37 cellular contexts compared by ENCODE assay signal in the genomic region with DNA sequence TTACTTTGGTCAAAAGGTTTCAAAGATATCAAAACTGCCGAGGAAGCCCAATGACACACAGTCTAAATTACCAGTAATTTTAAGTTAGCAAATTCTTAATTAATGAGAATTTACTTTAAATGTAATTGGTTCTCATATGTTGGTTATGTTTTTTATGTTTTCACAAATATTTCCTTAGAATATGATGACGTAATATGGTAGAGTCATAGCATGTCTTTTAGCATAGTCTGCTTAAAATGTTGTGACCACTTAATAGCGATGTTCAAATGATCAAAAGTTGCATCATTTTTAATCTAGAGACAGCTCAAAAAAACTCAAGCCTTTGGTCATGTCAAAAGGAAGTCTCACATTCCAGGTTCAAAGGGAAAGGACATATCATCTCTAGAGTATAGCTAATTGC.
"Had no signal": no experiment of that assay in that cellular context is flagged by ENCODE, and none has a peak within 500 bp of the region (broad histone marks: within the 10 kb centered on the region; RNA-seq: fewer than 3 reads in every experiment).

No MANE protein-coding gene starts in this region.

- ATAC-seq: activated CD8-positive, alpha-beta T cell treated with anti-CD3 and anti-CD28 coated beads for 36 hours; activated naive CD4-positive, alpha-beta T cell treated with anti-CD3 and anti-CD28 coated beads, Interleukin-2, amount 50 U/mL, for 72 hours; activated T-cell treated with anti-CD3 and anti-CD28 coated beads, Interleukin-2, amount 50 U/mL, for 4 hours; activated T-cell treated with anti-CD3 and anti-CD28 coated beads, Interleukin-2, amount 50 U/mL, for 72 hours; activated T-helper 17 cell treated with anti-CD3 and anti-CD28 coated beads, Interleukin-2, amount 50 U/mL, for 72 hours had no signal

- H3K27me3 ChIP-seq: adrenal gland, ascending aorta, cardiac muscle cell had no signal

- H3K4me3 Mint-ChIP-seq: activated B cell treated with CpG ODN at 0.5 μM for 24 hours; activated CD4-positive, alpha-beta memory T cell treated with anti-CD3 and anti-CD28 coated beads for 36 hours; activated CD4-positive, alpha-beta T cell treated with anti-CD3 and anti-CD28 coated beads, Interleukin-2, amount 10 ng/mL, durations not matched to agents 24 days and 14 days; activated CD8-positive, alpha-beta T cell treated with anti-CD3 and anti-CD28 coated beads for 36 hours; activated naive CD4-positive, alpha-beta T cell treated with anti-CD3 and anti-CD28 coated beads for 36 hours; activated naive CD8-positive, alpha-beta T cell treated with anti-CD3 and anti-CD28 coated beads for 36 hours; activated T-cell treated with anti-CD3 and anti-CD28 coated beads, Interleukin-2, amount 50 U/mL, for 4 hours; activated T-cell treated with anti-CD3 and anti-CD28 coated beads, Interleukin-2, amount 50 U/mL, for 72 hours; activated T-helper 1 cell treated with anti-CD3 and anti-CD28 coated beads, Interleukin-12 subunit alpha, Interleukin-12 subunit beta, Interleukin-2, Interleukin-4 antibody, amounts not matched to agents 30 ng/mL and 10 ng/mL and 1 ng/mL, durations not matched to agents 14 hours and 24 hours and 36 hours; activated T-helper 17 cell treated with anti-CD3 and anti-CD28 coated beads, Interleukin-2, amount 50 U/mL, for 72 hours; brain; central memory CD8-positive, alpha-beta T cell; T-helper 1 cell treated with Interleukin-12 subunit alpha and Interleukin-12 subunit beta and Interleukin-4 antibody, amounts not matched to agents 30 μg/mL and 1 μg/mL, for 36 hours; T-helper 2 cell treated with Interferon-gamma antibody and Interleukin-4, amounts not matched to agents 5 μg/mL and 100 μg/mL, for 36 hours had no signal

- FAIRE-seq: bronchial epithelial cell, TTC549 had no signal

- H3K27me3 Mint-ChIP-seq: activated B cell treated with CpG ODN at 0.5 μM for 24 hours; activated CD4-positive, alpha-beta memory T cell treated with anti-CD3 and anti-CD28 coated beads for 36 hours; activated CD4-positive, alpha-beta T cell treated with anti-CD3 and anti-CD28 coated beads, Interleukin-2, amount 10 ng/mL, durations not matched to agents 24 days and 14 days; activated CD8-positive, alpha-beta T cell treated with anti-CD3 and anti-CD28 coated beads for 36 hours; activated naive CD8-positive, alpha-beta T cell treated with anti-CD3 and anti-CD28 coated beads for 36 hours; activated T-helper 17 cell treated with anti-CD3 and anti-CD28 coated beads, Interleukin-2, amount 50 U/mL, for 72 hours; central memory CD8-positive, alpha-beta T cell had no signal

- H3K4me1 Mint-ChIP-seq: activated B cell treated with CpG ODN at 0.5 μM for 24 hours; activated CD4-positive, alpha-beta T cell treated with anti-CD3 and anti-CD28 coated beads, Interleukin-2, amount 10 ng/mL, durations not matched to agents 24 days and 14 days; activated naive CD8-positive, alpha-beta T cell treated with anti-CD3 and anti-CD28 coated beads for 36 hours; activated T-helper 17 cell treated with anti-CD3 and anti-CD28 coated beads, Interleukin-2, amount 50 U/mL, for 72 hours; central memory CD8-positive, alpha-beta T cell had no signal

- H3K27ac Mint-ChIP-seq: activated B cell treated with CpG ODN at 0.5 μM for 24 hours; activated CD4-positive, alpha-beta memory T cell treated with anti-CD3 and anti-CD28 coated beads for 36 hours; activated CD4-positive, alpha-beta T cell treated with anti-CD3 and anti-CD28 coated beads, Interleukin-2, amount 10 ng/mL, durations not matched to agents 24 days and 14 days; activated CD8-positive, alpha-beta T cell treated with anti-CD3 and anti-CD28 coated beads for 36 hours; activated naive CD4-positive, alpha-beta T cell treated with anti-CD3 and anti-CD28 coated beads for 36 hours; activated naive CD4-positive, alpha-beta T cell treated with anti-CD3 and anti-CD28 coated beads, Interleukin-2, amount 50 U/mL, for 72 hours; activated naive CD8-positive, alpha-beta T cell treated with anti-CD3 and anti-CD28 coated beads for 36 hours; activated T-cell treated with anti-CD3 and anti-CD28 coated beads, Interleukin-2, amount 50 U/mL, for 72 hours; activated T-helper 1 cell treated with anti-CD3 and anti-CD28 coated beads, Interleukin-12 subunit alpha, Interleukin-12 subunit beta, Interleukin-2, Interleukin-4 antibody, amounts not matched to agents 30 ng/mL and 10 ng/mL and 1 ng/mL, durations not matched to agents 14 hours and 24 hours and 36 hours; activated T-helper 17 cell treated with anti-CD3 and anti-CD28 coated beads, Interleukin-2, amount 50 U/mL, for 72 hours; brain; T-helper 1 cell treated with Interleukin-12 subunit alpha and Interleukin-12 subunit beta and Interleukin-4 antibody, amounts not matched to agents 30 μg/mL and 1 μg/mL, for 36 hours; T-helper 2 cell treated with Interferon-gamma antibody and Interleukin-4, amounts not matched to agents 5 μg/mL and 100 μg/mL, for 36 hours had no signal

- H3K27ac ChIP-seq: adrenal gland, ascending aorta, cardiac muscle cell, VCaP had no signal

- H3K4me1 ChIP-seq: adrenal gland, ascending aorta had no signal

- DNase-seq: activated B cell treated with CpG ODN at 0.5 μM for 24 hours; activated CD4-positive, alpha-beta memory T cell treated with anti-CD3 and anti-CD28 coated beads for 36 hours; activated CD4-positive, alpha-beta T cell treated with anti-CD3 and anti-CD28 coated beads for 4 hours; activated CD4-positive, alpha-beta T cell treated with anti-CD3 and anti-CD28 coated beads, Interleukin-2, amount 10 ng/mL, durations not matched to agents 24 days and 14 days; activated CD4-positive, alpha-beta T cell treated with anti-CD3 and anti-CD28 coated beads, Interleukin-2, amount 50 U/mL, for 1 hour; activated CD4-positive, alpha-beta T cell treated with anti-CD3 and anti-CD28 coated beads, Interleukin-2, amount 50 U/mL, for 4 hours; activated CD4-positive, CD25-positive, alpha-beta regulatory T cell treated with anti-CD3 and anti-CD28 coated beads, Interleukin-2, amount 50 U/mL, for 72 hours; activated CD8-positive, alpha-beta memory T cell treated with anti-CD3 and anti-CD28 coated beads, Interleukin-2, amount 50 U/mL, for 4 hours; activated CD8-positive, alpha-beta T cell treated with anti-CD3 and anti-CD28 coated beads for 36 hours; activated effector memory CD4-positive, alpha-beta T cell treated with anti-CD3 and anti-CD28 coated beads, Interleukin-2, amount 50 U/mL, for 16 hours; activated gamma-delta T cell treated with Interleukin-2 at 50 U/mL for 16 hours; activated naive CD4-positive, alpha-beta T cell; activated naive CD4-positive, alpha-beta T cell treated with anti-CD3 and anti-CD28 coated beads for 36 hours; activated naive CD4-positive, alpha-beta T cell treated with anti-CD3 and anti-CD28 coated beads, Interleukin-2, amount 50 U/mL, for 16 hours; activated naive CD8-positive, alpha-beta T cell treated with anti-CD3 and anti-CD28 coated beads for 36 hours; activated T-cell treated with anti-CD3 and anti-CD28 coated beads for 4 hours; activated T-cell treated with anti-CD3 and anti-CD28 coated beads, Interleukin-2, amount 50 U/mL, for 1 hour; activated T-cell treated with anti-CD3 and anti-CD28 coated beads, Interleukin-2, amount 50 U/mL, for 4 hours; activated T-cell treated with anti-CD3 and anti-CD28 coated beads, Interleukin-2, amount 50 U/mL, for 72 hours; adrenal gland; amygdala; anterior cingulate cortex; caudate nucleus; cerebellar nuclear complex; T-helper 9 cell had no signal

- H3K9me3 ChIP-seq: adrenal gland, ascending aorta had no signal

- H3K4me3 ChIP-seq: adrenal gland, ascending aorta, cardiac muscle cell had no signal

- H3K9me3 Mint-ChIP-seq: activated B cell treated with CpG ODN at 0.5 μM for 24 hours; activated CD4-positive, alpha-beta memory T cell treated with anti-CD3 and anti-CD28 coated beads for 36 hours; activated CD4-positive, alpha-beta T cell treated with anti-CD3 and anti-CD28 coated beads, Interleukin-2, amount 10 ng/mL, durations not matched to agents 24 days and 14 days; activated CD8-positive, alpha-beta T cell treated with anti-CD3 and anti-CD28 coated beads for 36 hours; activated naive CD4-positive, alpha-beta T cell treated with anti-CD3 and anti-CD28 coated beads for 36 hours; activated naive CD8-positive, alpha-beta T cell treated with anti-CD3 and anti-CD28 coated beads for 36 hours; activated T-cell treated with anti-CD3 and anti-CD28 coated beads, Interleukin-2, amount 50 U/mL, for 4 hours; activated T-helper 1 cell treated with anti-CD3 and anti-CD28 coated beads, Interleukin-12 subunit alpha, Interleukin-12 subunit beta, Interleukin-2, Interleukin-4 antibody, amounts not matched to agents 30 ng/mL and 10 ng/mL and 1 ng/mL, durations not matched to agents 14 hours and 24 hours and 36 hours; activated T-helper 17 cell treated with anti-CD3 and anti-CD28 coated beads, Interleukin-2, amount 50 U/mL, for 72 hours; brain; T-helper 1 cell treated with Interleukin-12 subunit alpha and Interleukin-12 subunit beta and Interleukin-4 antibody, amounts not matched to agents 30 μg/mL and 1 μg/mL, for 36 hours; T-helper 2 cell treated with Interferon-gamma antibody and Interleukin-4, amounts not matched to agents 5 μg/mL and 100 μg/mL, for 36 hours had no signal

- H3K36me3 Mint-ChIP-seq: activated CD4-positive, alpha-beta memory T cell treated with anti-CD3 and anti-CD28 coated beads for 36 hours; activated naive CD4-positive, alpha-beta T cell treated with anti-CD3 and anti-CD28 coated beads, Interleukin-2, amount 50 U/mL, for 72 hours; activated naive CD8-positive, alpha-beta T cell treated with anti-CD3 and anti-CD28 coated beads for 36 hours; brain had no signal

- H3K36me3 ChIP-seq: adrenal gland, ascending aorta, cardiac muscle cell had no signal
